ENCODE assay signal across 18 cellular contexts in the genomic region with DNA sequence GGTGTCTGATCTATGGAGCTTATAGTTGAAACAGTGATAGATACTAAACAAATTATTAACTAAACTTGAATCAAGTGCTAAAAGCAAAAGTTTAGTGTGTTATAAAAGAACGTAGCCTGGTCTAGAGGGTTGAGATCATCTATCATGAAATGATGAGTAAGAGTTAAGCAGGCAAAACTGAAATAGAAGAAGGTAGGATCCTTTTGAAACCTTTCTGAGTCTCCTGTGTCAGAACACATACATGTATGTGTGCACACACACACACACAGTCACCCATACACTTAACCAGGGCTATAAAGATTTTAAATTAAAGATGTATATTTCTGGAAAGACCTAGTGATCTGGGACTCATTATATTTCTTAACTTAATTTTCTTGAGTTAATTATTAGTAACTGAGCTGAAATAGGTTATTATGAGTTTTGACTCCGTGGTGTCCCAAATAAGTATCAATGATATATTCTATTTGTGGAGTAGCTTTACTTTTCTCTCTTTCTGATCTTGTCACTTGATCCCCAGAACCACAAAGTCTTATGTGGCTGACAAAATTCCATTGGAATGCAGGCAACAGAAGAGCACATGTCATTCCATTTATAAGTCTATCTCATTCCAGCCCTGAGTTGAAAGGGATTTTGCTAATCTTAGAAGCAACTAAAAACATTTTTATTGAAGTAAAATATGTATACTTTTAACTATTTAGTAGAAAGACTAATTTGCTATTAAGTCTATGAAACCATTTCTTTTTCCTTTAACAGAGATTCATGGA.
DNase-seq lines count a peak whose midpoint lies in the region; ATAC-seq, FAIRE-seq and TF ChIP-seq lines count a peak whose summit lies in the region.
"Had no signal": no experiment of that assay in that cellular context is flagged by ENCODE, and none has a peak within 500 bp of the region (broad histone marks: within the 10 kb centered on the region; RNA-seq: fewer than 3 reads in every experiment).

No MANE protein-coding gene starts in this region.

- in situ Hi-C loops in astrocyte of the spinal cord (cut with HindIII; ENCODE audit: low sequenced_read_pairs) (no loop called here), HAP-1 (cut with MboI; ENCODE audit: low sequenced_read_pairs) (no loop called here), HepG2 (cut with HindIII; ENCODE audit: extremely low pct_ligation_motif_present, low pct_unique_long_range_greater_than_20kb) (no loop called here)

- TF ChIP-seq POLR2A in vagina (IDR thresholded peaks at IDR 0.05) = no peak
- TF ChIP-seq POLR2A in HepG2 (IDR thresholded peaks at IDR 0.05; ENCODE audit: insufficient read depth in 1 of 2, low read depth in 2 of 2, low read length in 2 of 2) = no peak

- DNase-seq in left ventricle myocardium inferior (no peak), right atrium auricular region (ENCODE audit: low spot score) (no peak), astrocyte of the spinal cord (ENCODE audit: low read depth, low spot score) (peak; percentile 53), mesenchymal stem cell (peak; percentile 15), vagina (ENCODE audit: extremely low spot score in 2 of 2) (no peak), HAP-1 (ENCODE audit: low spot score in 2 of 2) (no peak), Kasumi-1 (lab: John Stamatoyannopoulos, UW) (no peak), HepG2 (ENCODE audit: low spot score) (no peak)
- DNase-seq: activated CD4-positive, alpha-beta memory T cell treated with anti-CD3 and anti-CD28 coated beads, Interleukin-2, amount 10 ng/mL, durations not matched to agents 7 days and 5 days; activated T-cell treated with anti-CD3 and anti-CD28 coated beads, Interleukin-2, amount 50 U/mL, for 48 hours; caudate nucleus; effector memory CD4-positive, alpha-beta T cell; foreskin keratinocyte; H7; NCI-H1694 treated with DMSO at 0.1 percent for 48 hours; NCI-H345; stimulated activated naive CD8-positive, alpha-beta T cell treated with anti-CD3 and anti-CD28 coated beads, Interleukin-15, amount 100 ng/mL, for 72 hours; WERI-Rb-1 had no signal

- H3K79me1 ChIP-seq in mesenchymal stem cell (replicated peaks; ENCODE audit: low read length, poor library complexity, severe bottlenecking) = no peaks in the 10 kb centered on the region

- FAIRE-seq in HepG2 (lab: Jason Lieb, UNC) = no peak

- BruUV-seq in HepG2 (replicated peaks; lab: Mats Ljungman, UMichigan) = no TSS peak

- H3K9ac ChIP-seq in mesenchymal stem cell (ENCODE audit: low read length) (peak overlapping the region; percentile 40), HepG2 (ENCODE audit: insufficient read depth, low read depth, low read length) (no peak overlapping the region)

- CTCF ChIA-PET in HepG2 (lab: Yijun Ruan, JAX; ENCODE audit: low intra/inter-chr PET ratio, low total read pairs) = no interaction called here

- H3K9me3 ChIP-seq in left ventricle myocardium inferior (replicated peaks) = no peaks in the 10 kb centered on the region
- no peaks in the 10 kb centered on the region for H3K9me3 ChIP-seq in right atrium auricular region
- H3K9me3 ChIP-seq in mesenchymal stem cell (ENCODE audit: control insufficient read depth, low read length) = no peaks in the 10 kb centered on the region
- H3K9me3 ChIP-seq in vagina = no peaks in the 10 kb centered on the region
- H3K9me3 ChIP-seq in HAP-1 = no peaks in the 10 kb centered on the region
- no peaks in the 10 kb centered on the region for H3K9me3 ChIP-seq in HepG2 (ENCODE audit: low read length)

- no peak overlapping the region for H4K8ac ChIP-seq in mesenchymal stem cell (ENCODE audit: low read length)

- H2BK12ac ChIP-seq in mesenchymal stem cell (ENCODE audit: low read length in 2 of 2) = no peak overlapping the region

- H3K4me2 ChIP-seq in mesenchymal stem cell (ENCODE audit: low read length, poor library complexity, severe bottlenecking) = no peak overlapping the region
- H3K4me2 ChIP-seq in HepG2 (ENCODE audit: low read depth, low read length) = no peak overlapping the region

- no peak overlapping the region for H2AK5ac ChIP-seq in mesenchymal stem cell (ENCODE audit: low read length, severe bottlenecking)

- H3K18ac ChIP-seq in mesenchymal stem cell (ENCODE audit: low read depth in 1 of 2, low read length in 2 of 2) = no peak overlapping the region

- no peak overlapping the region for H3K23ac ChIP-seq in mesenchymal stem cell (ENCODE audit: low read length in 2 of 2)

- H3K4ac ChIP-seq in mesenchymal stem cell (ENCODE audit: low read depth in 1 of 2, low read length in 2 of 2) = no peak overlapping the region

- H3K79me2 ChIP-seq in HepG2 (ENCODE audit: insufficient read depth, low read length) = no peaks in the 10 kb centered on the region

- H2BK120ac ChIP-seq in mesenchymal stem cell (ENCODE audit: low read depth, low read length) = no peak overlapping the region

- 33% methylated on average over 1 of the region's 2 CpGs for WGBS in mesenchymal stem cell
- 0% methylated on average over 2 of the region's 2 CpGs for WGBS in HepG2 (ENCODE audit: low lambda C conversion rate)

- ATAC-seq in HepG2 = no peak
- ATAC-seq: foreskin keratinocyte; stimulated activated naive CD8-positive, alpha-beta T cell treated with anti-CD3 and anti-CD28 coated beads, Interleukin-15, amount 100 ng/mL, for 72 hours had no signal

- no peaks in the 10 kb centered on the region for H4K20me1 ChIP-seq in HepG2 (ENCODE audit: insufficient read depth, low read length)

- no peak for TF ChIP-seq CTCF in left ventricle myocardium inferior (IDR thresholded peaks at IDR 0.05; ENCODE audit: borderline replicate concordance)
- no peak for TF ChIP-seq CTCF in right atrium auricular region (IDR thresholded peaks at IDR 0.05)
- no peak for TF ChIP-seq CTCF in astrocyte of the spinal cord (IDR thresholded peaks at IDR 0.05; ENCODE audit: low read depth, low read length)
- TF ChIP-seq CTCF in vagina (IDR thresholded peaks at IDR 0.05) = no peak
- TF ChIP-seq CTCF in HepG2 (CRISPR knock-in tag; IDR thresholded peaks at IDR 0.05) = no peak

- no peak overlapping the region for H2BK15ac ChIP-seq in mesenchymal stem cell (ENCODE audit: low read depth, poor library complexity, severe bottlenecking)

- intact Hi-C loops in left ventricle myocardium inferior (cut with micrococcal nuclease) (no loop called here), vagina (cut with DNase I) (no loop called here), HepG2 (cut with micrococcal nuclease; ENCODE audit: unreplicated experiment) (no loop called here)

- no peak for TF ChIP-seq RAD21 in HepG2 (CRISPR knock-in tag; IDR thresholded peaks at IDR 0.05)

- H2BK5ac ChIP-seq in mesenchymal stem cell (ENCODE audit: low read depth, low read length, poor library complexity, severe bottlenecking) = no peak overlapping the region

- H2AFZ ChIP-seq in mesenchymal stem cell (ENCODE audit: low read depth, low read length) = no peak overlapping the region
- H2AFZ ChIP-seq in HepG2 (ENCODE audit: low read length) = no peak overlapping the region

- H3K27me3 ChIP-seq in left ventricle myocardium inferior (ENCODE audit: low read depth) (no peaks in the 10 kb centered on the region), right atrium auricular region (no peaks in the 10 kb centered on the region), mesenchymal stem cell (ENCODE audit: control insufficient read depth in 1 of 2, insufficient read depth in 1 of 2, low read length in 2 of 2) (no peaks in the 10 kb centered on the region), vagina (no peaks in the 10 kb centered on the region), HAP-1 (ENCODE audit: low read depth) (0 out of 2 replicates have a peak, but pooled peaks cover 4% of the 10 kb centered on the region), HepG2 (ENCODE audit: control insufficient read depth in 1 of 2, insufficient read depth in 2 of 2, low read length in 2 of 2) (no peaks in the 10 kb centered on the region)

- TF ChIP-seq EP300 in HepG2 (IDR thresholded peaks at IDR 0.05; ENCODE audit: low read depth in 2 of 2, low read length in 2 of 2) (no peak), HepG2 (CRISPR knock-in tag; IDR thresholded peaks at IDR 0.05; ENCODE audit: borderline replicate concordance) (no peak)

- H3K36me3 ChIP-seq in left ventricle myocardium inferior (peaks cover 4% of the 10 kb centered on the region), right atrium auricular region (no peaks in the 10 kb centered on the region), mesenchymal stem cell (ENCODE audit: control insufficient read depth in 1 of 2, insufficient read depth in 2 of 2, low read depth in 1 of 2, low read length in 2 of 2) (peaks cover 0 to 99% of the 10 kb centered on the region in 2 experiments), vagina (peaks cover 0 to 7% of the 10 kb centered on the region in 2 donors), HAP-1 (replicated peaks) (no peaks in the 10 kb centered on the region), HepG2 (replicated peaks in 1 of 2; ENCODE audit: control insufficient read depth in 1 of 2, insufficient read depth in 2 of 2, low read length in 2 of 2) (no peaks in the 10 kb centered on the region)
- H3K36me3 ChIP-seq: WERI-Rb-1 had no signal

- peaks cover 55% of the 10 kb centered on the region for H3K4me1 ChIP-seq in left ventricle myocardium inferior
- peaks cover 0 to 44% of the 10 kb centered on the region in 2 donors for H3K4me1 ChIP-seq in right atrium auricular region
- peaks cover 2% of the 10 kb centered on the region for H3K4me1 ChIP-seq in mesenchymal stem cell (ENCODE audit: control insufficient read depth, insufficient read depth, low read depth, low read length)
- H3K4me1 ChIP-seq in vagina = peaks cover 34% of the 10 kb centered on the region
- no peaks in the 10 kb centered on the region for H3K4me1 ChIP-seq in HAP-1
- H3K4me1 ChIP-seq in HepG2 (ENCODE audit: insufficient read depth, low read length) = no peaks in the 10 kb centered on the region
- H3K4me1 ChIP-seq: foreskin keratinocyte had no signal

- no peak overlapping the region for H3K14ac ChIP-seq in mesenchymal stem cell (ENCODE audit: low read length in 2 of 2)

- peak overlapping the region; percentile 77 for H3K27ac ChIP-seq in left ventricle myocardium inferior (replicated peaks)
- peak overlapping the region in 1 of 2 donors; percentile 74 for H3K27ac ChIP-seq in right atrium auricular region
- H3K27ac ChIP-seq in mesenchymal stem cell (ENCODE audit: low read length, poor library complexity, severe bottlenecking) = no peak overlapping the region
- H3K27ac ChIP-seq in vagina = peak overlapping the region; percentile 12
- no peak overlapping the region for H3K27ac ChIP-seq in HepG2 (ENCODE audit: extremely low read length, insufficient read depth, low read length)
- H3K27ac ChIP-seq: foreskin keratinocyte, WERI-Rb-1 had no signal

- POLR2A ChIA-PET in HepG2 (lab: Yijun Ruan, JAX) = no interaction called here

- H3K4me3 ChIP-seq in left ventricle myocardium inferior (no peak overlapping the region), right atrium auricular region (no peak overlapping the region), astrocyte of the spinal cord (ENCODE audit: low read depth, low read length) (no peak overlapping the region), mesenchymal stem cell (ENCODE audit: insufficient read depth in 1 of 2, low read depth in 1 of 2, low read length in 2 of 2) (no peak overlapping the region), vagina (no peak overlapping the region), HAP-1 (no peak overlapping the region), HepG2 (replicated peaks in 1 of 3; ENCODE audit: insufficient read depth in 1 of 3, low read depth in 2 of 3, low read length in 3 of 3) (no peak overlapping the region)

- no peak overlapping the region for H4K91ac ChIP-seq in mesenchymal stem cell (ENCODE audit: low read length)

Comparison
In these comparisons a context has a peak if more than half of its experiments do, and no peak if none do; other contexts are left out.
1. DNase-seq: peak in astrocyte of the spinal cord (single experiment) and mesenchymal stem cell (single experiment); none in left ventricle myocardium inferior (single experiment), right atrium auricular region (single experiment), vagina (0 of 2), HAP-1 (0 of 2), Kasumi-1 (0 of 2) and HepG2 (single experiment).
2. H3K27ac ChIP-seq: peak in left ventricle myocardium inferior (single experiment) and vagina (single experiment); none in mesenchymal stem cell (single experiment) and HepG2 (single experiment).